In genomic region chr9:129866373-129867137, GRCh38 we compare ENCODE assay signal across 13 cellular contexts. TPM values are rescaled to one million over a fixed set of nuclear protein-coding genes. Genes with fewer than 3 reads are reported as not detected.
DNase-seq lines count a peak whose midpoint lies in the region; ATAC-seq, FAIRE-seq and TF ChIP-seq lines count a peak whose summit lies in the region.
"Had no signal": no experiment of that assay in that cellular context is flagged by ENCODE, and none has a peak within 500 bp of the region (broad histone marks: within the 10 kb centered on the region; RNA-seq: fewer than 3 reads in every experiment).

No MANE protein-coding gene starts in this region.

- no peaks in the 10 kb centered on the region for H3K27me3 Mint-ChIP-seq in activated CD8-positive, alpha-beta T cell treated with anti-CD3 and anti-CD28 coated beads, Interleukin-2, amount 10 ng/mL, durations not matched to agents 7 days and 5 days (ENCODE audit: low read depth)
- no peaks in the 10 kb centered on the region for H3K27me3 Mint-ChIP-seq in endodermal cell (ENCODE audit: insufficient read depth)

- H3K36me3 ChIP-seq in endodermal cell (ENCODE audit: control insufficient read depth, insufficient read depth, low read length): peaks cover 10% of the 10 kb centered on the region

- 87 to 93% methylated on average over 11 to 17 of the region's 17 CpGs for WGBS in endodermal cell (ENCODE audit: insufficient coverage in 1 of 2, insufficient read length in 1 of 2), 2 experiments

- ATAC-seq in activated CD8-positive, alpha-beta T cell treated with anti-CD3 and anti-CD28 coated beads, Interleukin-2, amount 10 ng/mL, durations not matched to agents 7 days and 5 days: peak; percentile 22
- ATAC-seq in stimulated activated naive CD8-positive, alpha-beta T cell treated with anti-CD3 and anti-CD28 coated beads, Interleukin-15, Interleukin-2, amounts not matched to agents 100 U/mL and 50 U/mL, for 24 hours: no peak

- no peak overlapping the region for H3K9ac ChIP-seq in endodermal cell (ENCODE audit: extremely low read depth, low read length, poor library complexity, severe bottlenecking)

- H3K4me3 ChIP-seq in endodermal cell (ENCODE audit: low read length): no peak overlapping the region
- H3K4me3 ChIP-seq: dorsolateral prefrontal cortex, sigmoid colon had no signal

- no peaks in the 10 kb centered on the region for H3K4me1 ChIP-seq in endodermal cell (ENCODE audit: control insufficient read depth, insufficient read depth, low read length)
- H3K4me1 ChIP-seq: sigmoid colon had no signal

- H3K36me3 Mint-ChIP-seq in activated CD8-positive, alpha-beta T cell treated with anti-CD3 and anti-CD28 coated beads, Interleukin-2, amount 10 ng/mL, durations not matched to agents 7 days and 5 days (ENCODE audit: low read depth): peaks cover 72% of the 10 kb centered on the region
- peaks cover 31% of the 10 kb centered on the region for H3K36me3 Mint-ChIP-seq in endodermal cell (ENCODE audit: low read depth)

- H3K27ac Mint-ChIP-seq in activated CD8-positive, alpha-beta T cell treated with anti-CD3 and anti-CD28 coated beads, Interleukin-2, amount 10 ng/mL, durations not matched to agents 7 days and 5 days: peak overlapping the region; percentile 92
- H3K27ac Mint-ChIP-seq in endodermal cell: peak overlapping the region; percentile 70

- no peaks in the 10 kb centered on the region for H3K27me3 ChIP-seq in endodermal cell (ENCODE audit: control insufficient read depth, insufficient read depth, low read length, poor library complexity, severe bottlenecking)
- H3K27me3 ChIP-seq: dorsolateral prefrontal cortex, sigmoid colon had no signal

- CTCF ChIA-PET in activated CD8-positive, alpha-beta T cell treated with anti-CD3 and anti-CD28 coated beads, Interleukin-2, amount 10 ng/mL, durations not matched to agents 7 days and 5 days (lab: Charles Lee): no interaction called here

- peak; percentile 74 for DNase-seq in activated CD8-positive, alpha-beta memory T cell treated with anti-CD3 and anti-CD28 coated beads for 24 hours
- DNase-seq in activated CD8-positive, alpha-beta memory T cell treated with anti-CD3 and anti-CD28 coated beads, Interleukin-2, amount 50 U/mL, for 48 hours: no peak
- peak; percentile 72 for DNase-seq in activated CD8-positive, alpha-beta T cell treated with anti-CD3 and anti-CD28 coated beads, Interleukin-2, amount 10 ng/mL, durations not matched to agents 7 days and 5 days
- DNase-seq in endodermal cell (peak; percentile 41), RCC 7860 (ENCODE audit: low spot score) (no peak), DMS79 (lab: John Stamatoyannopoulos, UW) (no peak), SKM-1 treated with dmso at 0.1 percent for 144 hours (lab: John Stamatoyannopoulos, UW; ENCODE audit: unreplicated experiment) (no peak)
- peak; percentile 39 for DNase-seq in stimulated activated naive CD8-positive, alpha-beta T cell treated with anti-CD3 and anti-CD28 coated beads, Interleukin-15, Interleukin-2, amounts not matched to agents 100 U/mL and 50 U/mL, for 24 hours
- DNase-seq: head of caudate nucleus, mammary epithelial cell, sigmoid colon, T-helper 9 cell had no signal

- FAIRE-seq in RCC 7860 (lab: Jason Lieb, UNC): no peak

- H3K9me3 Mint-ChIP-seq in activated CD8-positive, alpha-beta T cell treated with anti-CD3 and anti-CD28 coated beads, Interleukin-2, amount 10 ng/mL, durations not matched to agents 7 days and 5 days (ENCODE audit: insufficient read depth): no peaks in the 10 kb centered on the region
- no peaks in the 10 kb centered on the region for H3K9me3 Mint-ChIP-seq in endodermal cell

- no peak for TF ChIP-seq CTCF in endodermal cell (conservative IDR thresholded peaks at IDR 0.05)

- H3K9me3 ChIP-seq in endodermal cell (ENCODE audit: control insufficient read depth, low read length): no peaks in the 10 kb centered on the region
- H3K9me3 ChIP-seq: sigmoid colon had no signal

- peaks cover 94% of the 10 kb centered on the region for H3K4me1 Mint-ChIP-seq in activated CD8-positive, alpha-beta T cell treated with anti-CD3 and anti-CD28 coated beads, Interleukin-2, amount 10 ng/mL, durations not matched to agents 7 days and 5 days (ENCODE audit: low read depth)
- H3K4me1 Mint-ChIP-seq in endodermal cell: no peaks in the 10 kb centered on the region

- H3K4me3 Mint-ChIP-seq in activated CD8-positive, alpha-beta T cell treated with anti-CD3 and anti-CD28 coated beads, Interleukin-2, amount 10 ng/mL, durations not matched to agents 7 days and 5 days: peak overlapping the region; percentile 33
- H3K4me3 Mint-ChIP-seq in endodermal cell: no peak overlapping the region

- POLR2A ChIA-PET in activated CD8-positive, alpha-beta T cell treated with anti-CD3 and anti-CD28 coated beads, Interleukin-2, amount 10 ng/mL, durations not matched to agents 7 days and 5 days (lab: Charles Lee): interaction anchor here (2.1 to 9.0 kb wide), 3 partner anchors 21 to 173 kb away, joined by 10 to 126 read pairs (median 27); partner anchors contain the start of genes C9orf78 and USP20

- H3K27ac ChIP-seq in endodermal cell (ENCODE audit: low read depth, low read length): no peak overlapping the region
- H3K27ac ChIP-seq: sigmoid colon had no signal

RNA-seq across cellular contexts. Expression of gene USP20, which starts 31.3 kb away (rescaled TPM):
- total RNA-seq in activated CD8-positive, alpha-beta T cell treated with anti-CD3 and anti-CD28 coated beads, Interleukin-2, amount 10 ng/mL, durations not matched to agents 7 days and 5 days: 10 to 100 TPM; 86.2 to 87.4 TPM
- total RNA-seq in endodermal cell: 10 to 100 TPM; 24.4 to 25.8 TPM
- 23.8 TPM for polyA plus RNA-seq in endodermal cell (2013, experiment 1 of 2)
- 20.7 TPM for polyA plus RNA-seq in endodermal cell (2013, experiment 2 of 2)

RNA-seq across cellular contexts. Expression of gene C9orf78, which starts 31.5 kb away (rescaled TPM):
- 10 to 100 TPM; 89.7 to 91.7 TPM for total RNA-seq in activated CD8-positive, alpha-beta T cell treated with anti-CD3 and anti-CD28 coated beads, Interleukin-2, amount 10 ng/mL, durations not matched to agents 7 days and 5 days
- 10 to 100 TPM; 29.9 to 34.1 TPM for total RNA-seq in endodermal cell
- 42.8 TPM for polyA plus RNA-seq in endodermal cell (2013, experiment 1 of 2)
- polyA plus RNA-seq in endodermal cell (2013, experiment 2 of 2): 38.7 TPM

RNA-seq across cellular contexts. Expression of gene TOR1A, which starts 42.6 kb away (rescaled TPM):
- 10 to 100 TPM; 54.6 to 58.4 TPM for total RNA-seq in activated CD8-positive, alpha-beta T cell treated with anti-CD3 and anti-CD28 coated beads, Interleukin-2, amount 10 ng/mL, durations not matched to agents 7 days and 5 days
- total RNA-seq in endodermal cell: 10 to 100 TPM; 48.4 to 49.9 TPM
- polyA plus RNA-seq in endodermal cell (2013, experiment 1 of 2): 40.8 TPM
- 38.2 TPM for polyA plus RNA-seq in endodermal cell (2013, experiment 2 of 2)

Comparison
In these comparisons a context has a peak if more than half of its experiments do, and no peak if none do; other contexts are left out.
1. DNase-seq: peak in activated CD8-positive, alpha-beta memory T cell treated with anti-CD3 and anti-CD28 coated beads for 24 hours (single experiment), activated CD8-positive, alpha-beta T cell treated with anti-CD3 and anti-CD28 coated beads, Interleukin-2, amount 10 ng/mL, durations not matched to agents 7 days and 5 days (single experiment), endodermal cell (single experiment) and stimulated activated naive CD8-positive, alpha-beta T cell treated with anti-CD3 and anti-CD28 coated beads, Interleukin-15, Interleukin-2, amounts not matched to agents 100 U/mL and 50 U/mL, for 24 hours (single experiment); none in activated CD8-positive, alpha-beta memory T cell treated with anti-CD3 and anti-CD28 coated beads, Interleukin-2, amount 50 U/mL, for 48 hours (single experiment), RCC 7860 (single experiment), DMS79 (single experiment) and SKM-1 treated with dmso at 0.1 percent for 144 hours (single experiment).